In genomic region chr5:69335341-69335975, GRCh38 we compare ENCODE assay signal across 1 cellular context.
TF ChIP-seq lines count a peak whose summit lies in the region.

No MANE protein-coding gene starts in this region.

TF ChIP-seq in endothelial cell of umbilical vein, 7 proteins besides CTCF, POLR2A, EP300 and RAD21 (continued from another document):
- no peak for TF ChIP-seq MYC (IDR thresholded peaks at IDR 0.05; ENCODE audit: low read depth, low read length)
- TF ChIP-seq MAX (IDR thresholded peaks at IDR 0.05; ENCODE audit: insufficient read depth, insufficient read length) = no peak
